In genomic region chr6:166056637-166057036, GRCh38 we compare ENCODE assay signal across 1 cellular context.
TF ChIP-seq lines count a peak whose summit lies in the region.

No MANE protein-coding gene starts in this region.

TF ChIP-seq in GM23338, 12 proteins besides CTCF, POLR2A, EP300 and RAD21 (continued from another document):
- TF ChIP-seq ZNF462 (CRISPR knock-in tag; IDR thresholded peaks at IDR 0.05) (no peak), STAT1 (IDR thresholded peaks at IDR 0.05; ENCODE audit: unreplicated experiment) (no peak), EZH2phosphoT487 (IDR thresholded peaks at IDR 0.05; ENCODE audit: unreplicated experiment) (no peak), POLR2AphosphoS5 (IDR thresholded peaks at IDR 0.05; ENCODE audit: low read depth) (no peak), EZH2 (IDR thresholded peaks at IDR 0.05; ENCODE audit: low read depth, unreplicated experiment) (no peak)
